In the genomic region with DNA sequence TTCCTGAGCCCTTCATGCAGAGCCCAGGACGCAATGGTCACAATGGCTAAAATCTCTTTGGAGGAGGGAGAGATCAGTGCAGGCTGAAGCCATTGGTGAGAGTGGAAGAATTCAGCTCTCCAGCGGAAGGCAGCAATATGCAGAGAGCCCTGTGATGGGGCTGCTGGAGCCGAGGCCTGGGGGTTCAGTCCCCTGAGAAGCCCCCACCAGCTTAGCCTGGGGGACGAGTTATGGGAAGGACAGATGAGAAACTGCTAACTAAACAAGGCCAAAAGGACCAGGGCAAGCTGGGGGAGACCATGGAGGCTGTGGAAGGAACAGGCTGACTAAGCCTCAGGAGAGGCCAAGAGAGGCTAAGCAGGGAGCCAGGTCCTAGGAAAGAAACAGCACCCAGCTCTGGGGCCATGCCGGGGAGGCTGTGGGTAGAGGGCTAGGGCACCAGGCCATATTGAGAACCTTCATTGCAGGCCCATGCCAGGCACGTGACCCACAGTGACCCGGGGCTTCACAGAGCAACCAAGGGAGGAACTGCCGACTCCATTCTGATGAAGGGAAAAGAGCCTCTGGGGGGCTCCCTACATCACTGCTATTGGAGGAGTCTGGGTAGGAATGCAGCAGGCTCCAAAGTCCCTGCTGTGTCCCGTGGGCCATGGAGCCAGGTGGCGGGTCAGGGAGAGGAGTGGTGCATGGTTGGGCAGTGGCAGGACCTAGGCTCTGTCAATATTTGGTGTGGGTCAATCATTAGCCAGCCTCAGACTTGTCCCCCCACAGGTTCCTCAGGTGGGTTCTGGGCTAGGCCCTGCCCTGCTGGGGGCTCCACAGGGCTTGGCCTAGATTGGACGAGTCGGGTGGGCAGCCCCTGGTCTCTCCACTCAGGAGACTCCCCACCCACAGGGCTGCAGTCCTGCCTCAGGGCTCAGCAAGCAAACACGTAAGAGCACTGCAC, we compare ENCODE assay signal across 1 cellular context.
TF ChIP-seq lines count a peak whose summit lies in the region.

No MANE protein-coding gene starts in this region.

TF ChIP-seq in HepG2, 621 proteins besides CTCF, POLR2A, EP300 and RAD21 (continued from another document and continues in another):
- TF ChIP-seq HMG20A (CRISPR knock-in tag; IDR thresholded peaks at IDR 0.05; ENCODE audit: borderline replicate concordance) (peak; percentile 84; the same call in 1 of the 2 replicates), KDM2A (CRISPR knock-in tag; IDR thresholded peaks at IDR 0.05; ENCODE audit: borderline replicate concordance, low read depth) (peak; percentile 79; the same call in 1 of the 2 replicates), ZNF512 (CRISPR knock-in tag; IDR thresholded peaks at IDR 0.05) (no peak), ZNF598 (CRISPR knock-in tag; IDR thresholded peaks at IDR 0.05; ENCODE audit: borderline replicate concordance) (peak; percentile 70; the same call in 1 of the 2 replicates), XRCC5 (optimal IDR thresholded peaks at IDR 0.05; ENCODE audit: low read length) (peak; percentile 88), ZMAT3 (CRISPR knock-in tag; conservative IDR thresholded peaks at IDR 0.05) (peak; percentile 97), CBFB (CRISPR knock-in tag; IDR thresholded peaks at IDR 0.05) (peak; percentile 58; the same call in 1 of the 2 replicates), ZNF24 (IDR thresholded peaks at IDR 0.05) (no peak), ZBTB42 (CRISPR knock-in tag; IDR thresholded peaks at IDR 0.05) (no peak), ZNF891 (CRISPR knock-in tag; IDR thresholded peaks at IDR 0.05) (peak; percentile 93), RNF2 (conservative IDR thresholded peaks at IDR 0.05; ENCODE audit: low read depth) (peak; percentile 74), ZNF232 (CRISPR knock-in tag; IDR thresholded peaks at IDR 0.05; ENCODE audit: borderline replicate concordance) (peak; percentile 83), STAG1 (CRISPR knock-in tag; IDR thresholded peaks at IDR 0.05) (peak; percentile 73), PAF1 (CRISPR knock-in tag; IDR thresholded peaks at IDR 0.05) (no peak), ZNF343 (CRISPR knock-in tag; IDR thresholded peaks at IDR 0.05) (peak; percentile 93; the same call in 1 of the 2 replicates), ZNF558 (CRISPR knock-in tag; IDR thresholded peaks at IDR 0.05; ENCODE audit: borderline replicate concordance) (no peak; the same call in 1 of the 2 replicates), ARID2 (CRISPR knock-in tag; IDR thresholded peaks at IDR 0.05; ENCODE audit: borderline replicate concordance) (0 out of 2 replicates have a peak, but pooled peaks have one; percentile 26), HNRNPUL1 (IDR thresholded peaks at IDR 0.05; ENCODE audit: low read depth, low read length) (peak; percentile 97), STAT6 (CRISPR knock-in tag; IDR thresholded peaks at IDR 0.05; ENCODE audit: borderline replicate concordance) (peak; percentile 97), SATB2 (CRISPR knock-in tag; IDR thresholded peaks at IDR 0.05) (no peak), JUND (CRISPR knock-in tag; IDR thresholded peaks at IDR 0.05) (peak; percentile 55), GABPB1 (CRISPR knock-in tag; IDR thresholded peaks at IDR 0.05) (peak; percentile 57; the same call in 1 of the 2 replicates), TARDBP (CRISPR knock-in tag; IDR thresholded peaks at IDR 0.05) (peak; percentile 99), HCFC1 (IDR thresholded peaks at IDR 0.05; ENCODE audit: low read depth, low read length) (peak; percentile 46; the same call in 1 of the 2 replicates), CBX2 (IDR thresholded peaks at IDR 0.05; ENCODE audit: low read depth, low read length) (no peak), CBX2 (CRISPR knock-in tag; IDR thresholded peaks at IDR 0.05; ENCODE audit: low read depth) (no peak), ZNF547 (CRISPR knock-in tag; IDR thresholded peaks at IDR 0.05) (peak; percentile 91), HDAC2 (CRISPR knock-in tag; IDR thresholded peaks at IDR 0.05) (peak; percentile 96), ZFP82 (CRISPR knock-in tag; IDR thresholded peaks at IDR 0.05; ENCODE audit: borderline replicate concordance) (peak; percentile 80; the same call in 1 of the 2 replicates), ISX (CRISPR knock-in tag; conservative IDR thresholded peaks at IDR 0.05) (no peak), ARID5B (CRISPR knock-in tag; IDR thresholded peaks at IDR 0.05) (peak; percentile 92), SP140L (CRISPR knock-in tag; IDR thresholded peaks at IDR 0.05; ENCODE audit: borderline replicate concordance) (peak; percentile 79; the same call in 1 of the 2 replicates), SIX1 (CRISPR knock-in tag; IDR thresholded peaks at IDR 0.05; ENCODE audit: borderline replicate concordance) (peak; percentile 65), NR2F2 (IDR thresholded peaks at IDR 0.05; ENCODE audit: borderline replicate concordance, low read depth) (peak; percentile 53; the same call in 1 of the 2 replicates), PITX1 (CRISPR knock-in tag; IDR thresholded peaks at IDR 0.05) (peak; percentile 88), SP4 (CRISPR knock-in tag; IDR thresholded peaks at IDR 0.05) (no peak; the same call in 1 of the 2 replicates), ATAD3A (CRISPR knock-in tag; IDR thresholded peaks at IDR 0.05) (no peak)
- TF ChIP-seq, protein P1, sequence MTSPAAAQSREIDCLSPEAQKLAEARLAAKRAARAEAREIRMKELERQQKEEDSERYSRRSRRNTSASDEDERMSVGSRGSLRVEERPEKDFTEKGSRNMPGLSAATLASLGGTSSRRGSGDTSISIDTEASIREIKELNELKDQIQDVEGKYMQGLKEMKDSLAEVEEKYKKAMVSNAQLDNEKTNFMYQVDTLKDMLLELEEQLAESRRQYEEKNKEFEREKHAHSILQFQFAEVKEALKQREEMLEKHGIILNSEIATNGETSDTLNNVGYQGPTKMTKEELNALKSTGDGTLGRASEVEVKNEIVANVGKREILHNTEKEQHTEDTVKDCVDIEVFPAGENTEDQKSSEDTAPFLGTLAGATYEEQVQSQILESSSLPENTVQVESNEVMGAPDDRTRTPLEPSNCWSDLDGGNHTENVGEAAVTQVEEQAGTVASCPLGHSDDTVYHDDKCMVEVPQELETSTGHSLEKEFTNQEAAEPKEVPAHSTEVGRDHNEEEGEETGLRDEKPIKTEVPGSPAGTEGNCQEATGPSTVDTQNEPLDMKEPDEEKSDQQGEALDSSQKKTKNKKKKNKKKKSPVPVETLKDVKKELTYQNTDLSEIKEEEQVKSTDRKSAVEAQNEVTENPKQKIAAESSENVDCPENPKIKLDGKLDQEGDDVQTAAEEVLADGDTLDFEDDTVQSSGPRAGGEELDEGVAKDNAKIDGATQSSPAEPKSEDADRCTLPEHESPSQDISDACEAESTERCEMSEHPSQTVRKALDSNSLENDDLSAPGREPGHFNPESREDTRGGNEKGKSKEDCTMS (CRISPR knock-in tag; conservative IDR thresholded peaks at IDR 0.05) = no peak; the same call in 1 of the 2 replicates
- TF ChIP-seq, protein P2, sequence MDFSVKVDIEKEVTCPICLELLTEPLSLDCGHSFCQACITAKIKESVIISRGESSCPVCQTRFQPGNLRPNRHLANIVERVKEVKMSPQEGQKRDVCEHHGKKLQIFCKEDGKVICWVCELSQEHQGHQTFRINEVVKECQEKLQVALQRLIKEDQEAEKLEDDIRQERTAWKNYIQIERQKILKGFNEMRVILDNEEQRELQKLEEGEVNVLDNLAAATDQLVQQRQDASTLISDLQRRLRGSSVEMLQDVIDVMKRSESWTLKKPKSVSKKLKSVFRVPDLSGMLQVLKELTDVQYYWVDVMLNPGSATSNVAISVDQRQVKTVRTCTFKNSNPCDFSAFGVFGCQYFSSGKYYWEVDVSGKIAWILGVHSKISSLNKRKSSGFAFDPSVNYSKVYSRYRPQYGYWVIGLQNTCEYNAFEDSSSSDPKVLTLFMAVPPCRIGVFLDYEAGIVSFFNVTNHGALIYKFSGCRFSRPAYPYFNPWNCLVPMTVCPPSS (IDR thresholded peaks at IDR 0.05) = no peak
- TF ChIP-seq, protein P3, sequence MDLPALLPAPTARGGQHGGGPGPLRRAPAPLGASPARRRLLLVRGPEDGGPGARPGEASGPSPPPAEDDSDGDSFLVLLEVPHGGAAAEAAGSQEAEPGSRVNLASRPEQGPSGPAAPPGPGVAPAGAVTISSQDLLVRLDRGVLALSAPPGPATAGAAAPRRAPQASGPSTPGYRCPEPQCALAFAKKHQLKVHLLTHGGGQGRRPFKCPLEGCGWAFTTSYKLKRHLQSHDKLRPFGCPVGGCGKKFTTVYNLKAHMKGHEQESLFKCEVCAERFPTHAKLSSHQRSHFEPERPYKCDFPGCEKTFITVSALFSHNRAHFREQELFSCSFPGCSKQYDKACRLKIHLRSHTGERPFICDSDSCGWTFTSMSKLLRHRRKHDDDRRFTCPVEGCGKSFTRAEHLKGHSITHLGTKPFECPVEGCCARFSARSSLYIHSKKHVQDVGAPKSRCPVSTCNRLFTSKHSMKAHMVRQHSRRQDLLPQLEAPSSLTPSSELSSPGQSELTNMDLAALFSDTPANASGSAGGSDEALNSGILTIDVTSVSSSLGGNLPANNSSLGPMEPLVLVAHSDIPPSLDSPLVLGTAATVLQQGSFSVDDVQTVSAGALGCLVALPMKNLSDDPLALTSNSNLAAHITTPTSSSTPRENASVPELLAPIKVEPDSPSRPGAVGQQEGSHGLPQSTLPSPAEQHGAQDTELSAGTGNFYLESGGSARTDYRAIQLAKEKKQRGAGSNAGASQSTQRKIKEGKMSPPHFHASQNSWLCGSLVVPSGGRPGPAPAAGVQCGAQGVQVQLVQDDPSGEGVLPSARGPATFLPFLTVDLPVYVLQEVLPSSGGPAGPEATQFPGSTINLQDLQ (CRISPR knock-in tag; IDR thresholded peaks at IDR 0.05) = no peak
- TF ChIP-seq, protein P4, sequence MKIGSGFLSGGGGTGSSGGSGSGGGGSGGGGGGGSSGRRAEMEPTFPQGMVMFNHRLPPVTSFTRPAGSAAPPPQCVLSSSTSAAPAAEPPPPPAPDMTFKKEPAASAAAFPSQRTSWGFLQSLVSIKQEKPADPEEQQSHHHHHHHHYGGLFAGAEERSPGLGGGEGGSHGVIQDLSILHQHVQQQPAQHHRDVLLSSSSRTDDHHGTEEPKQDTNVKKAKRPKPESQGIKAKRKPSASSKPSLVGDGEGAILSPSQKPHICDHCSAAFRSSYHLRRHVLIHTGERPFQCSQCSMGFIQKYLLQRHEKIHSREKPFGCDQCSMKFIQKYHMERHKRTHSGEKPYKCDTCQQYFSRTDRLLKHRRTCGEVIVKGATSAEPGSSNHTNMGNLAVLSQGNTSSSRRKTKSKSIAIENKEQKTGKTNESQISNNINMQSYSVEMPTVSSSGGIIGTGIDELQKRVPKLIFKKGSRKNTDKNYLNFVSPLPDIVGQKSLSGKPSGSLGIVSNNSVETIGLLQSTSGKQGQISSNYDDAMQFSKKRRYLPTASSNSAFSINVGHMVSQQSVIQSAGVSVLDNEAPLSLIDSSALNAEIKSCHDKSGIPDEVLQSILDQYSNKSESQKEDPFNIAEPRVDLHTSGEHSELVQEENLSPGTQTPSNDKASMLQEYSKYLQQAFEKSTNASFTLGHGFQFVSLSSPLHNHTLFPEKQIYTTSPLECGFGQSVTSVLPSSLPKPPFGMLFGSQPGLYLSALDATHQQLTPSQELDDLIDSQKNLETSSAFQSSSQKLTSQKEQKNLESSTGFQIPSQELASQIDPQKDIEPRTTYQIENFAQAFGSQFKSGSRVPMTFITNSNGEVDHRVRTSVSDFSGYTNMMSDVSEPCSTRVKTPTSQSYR (CRISPR knock-in tag; IDR thresholded peaks at IDR 0.05; ENCODE audit: borderline replicate concordance) = peak; percentile 73
